ENCODE assay signal across 1 cellular context in genomic region chr3:98323425-98323824, GRCh38.
TF ChIP-seq lines count a peak whose summit lies in the region.

No MANE protein-coding gene starts in this region.

TF ChIP-seq in GM23338, 12 proteins besides CTCF, POLR2A, EP300 and RAD21 (continued from another document):
- no peak for TF ChIP-seq ZNF462 (CRISPR knock-in tag; IDR thresholded peaks at IDR 0.05)
- no peak for TF ChIP-seq STAT1 (IDR thresholded peaks at IDR 0.05; ENCODE audit: unreplicated experiment)
- no peak for TF ChIP-seq EZH2phosphoT487 (IDR thresholded peaks at IDR 0.05; ENCODE audit: unreplicated experiment)
- no peak for TF ChIP-seq CREB1 (CRISPR knock-in tag; IDR thresholded peaks at IDR 0.05; ENCODE audit: low read depth)
TF ChIP-seq in GM23338: peak in this region for 0.
